13 cellular contexts compared by ENCODE assay signal in the genomic region with DNA sequence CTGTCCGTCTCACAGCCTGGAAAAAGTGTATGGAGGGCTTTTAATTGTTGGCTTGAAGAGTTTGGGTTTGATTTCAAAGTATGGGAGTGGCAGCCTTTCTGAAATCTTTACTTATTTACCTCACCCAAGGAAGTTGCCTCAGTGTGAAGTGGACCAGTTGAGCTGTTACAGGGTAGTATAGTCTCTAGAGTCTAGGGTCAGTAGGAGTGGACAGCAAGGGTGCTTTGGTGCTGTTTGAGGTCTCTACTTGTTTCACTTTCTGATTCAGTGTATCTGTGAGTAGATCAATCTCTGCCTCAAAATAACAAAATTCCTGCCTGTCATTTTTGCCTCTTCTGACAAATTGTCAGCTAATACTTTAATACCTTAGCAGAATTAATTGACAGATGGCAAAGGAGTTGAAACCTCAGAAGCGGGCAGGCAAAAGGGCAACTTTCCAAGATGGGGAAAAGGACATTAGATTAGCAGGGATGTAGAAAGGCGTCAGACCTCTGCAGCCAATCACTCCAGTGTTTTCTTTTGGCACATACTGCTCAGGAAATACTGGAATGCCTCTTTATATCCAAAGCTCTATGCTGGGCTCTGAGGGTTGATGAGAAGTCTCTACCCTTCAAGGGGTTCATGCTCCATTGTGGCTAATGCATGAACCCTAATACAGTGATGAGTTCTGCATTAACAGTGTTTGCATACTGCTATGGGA. TPM values are rescaled to one million over a fixed set of nuclear protein-coding genes. Genes with fewer than 3 reads are reported as not detected.
DNase-seq lines count a peak whose midpoint lies in the region; ATAC-seq and TF ChIP-seq lines count a peak whose summit lies in the region.
"Had no signal": no experiment of that assay in that cellular context is flagged by ENCODE, and none has a peak within 500 bp of the region (broad histone marks: within the 10 kb centered on the region; RNA-seq: fewer than 3 reads in every experiment).

No MANE protein-coding gene starts in this region.

- POLR2A ChIA-PET in activated naive CD8-positive, alpha-beta T cell treated with anti-CD3 and anti-CD28 coated beads, Interleukin-2, amount 10 ng/mL, durations not matched to agents 7 days and 5 days (lab: Charles Lee): no interaction called here

- WGBS in heart right ventricle, 2 donors: 37 to 53% methylated on average over 3 of the region's 3 CpGs
- WGBS in aorta, 2 donors: 46 to 47% methylated on average over 3 of the region's 3 CpGs

- ATAC-seq in heart right ventricle: peak in 5 of 8 donors; percentile 35 to 51 (median 47)
- ATAC-seq in Right ventricle myocardium inferior: no peak
- peak; percentile 45 for ATAC-seq in activated naive CD8-positive, alpha-beta T cell treated with anti-CD3 and anti-CD28 coated beads, Interleukin-2, amount 10 ng/mL, durations not matched to agents 7 days and 5 days (ENCODE audit: low read depth)
- ATAC-seq in left lobe of liver: peak; percentile 33
- peak; percentile 39 for ATAC-seq in aorta (ENCODE audit: low FRiP score)
- no peak for ATAC-seq in GM18873 (IDR thresholded peaks at IDR 0.05; ENCODE audit: low FRiP score, unreplicated experiment)
- ATAC-seq in HG02840 (IDR thresholded peaks at IDR 0.05; ENCODE audit: low FRiP score, unreplicated experiment): no peak

- DNase-seq in heart right ventricle (no peak), Right ventricle myocardium inferior (ENCODE audit: missing footprints) (no peak), left lobe of liver (ENCODE audit: low spot score) (no peak), aorta (no peak), DMS79 (lab: John Stamatoyannopoulos, UW) (no peak)
- no peak for DNase-seq in activated naive CD8-positive, alpha-beta T cell treated with anti-CD3 and anti-CD28 coated beads, Interleukin-2, amount 10 ng/mL, durations not matched to agents 7 days and 5 days
- DNase-seq: activated CD4-positive, alpha-beta T cell treated with anti-CD3 and anti-CD28 coated beads for 48 hours; endodermal cell; hypothalamus; NCI-H1436 treated with DMSO at 0.1 percent for 48 hours had no signal

- H3K4me3 ChIP-seq in heart right ventricle: no peak overlapping the region
- H3K4me3 ChIP-seq in aorta (ENCODE audit: low read length in 2 of 2): no peak overlapping the region
- H3K4me3 ChIP-seq: tibial nerve had no signal

- intact Hi-C loops in heart right ventricle (cut with DNase I) (no loop called here), Right ventricle myocardium inferior (cut with DNase I) (no loop called here), aorta (cut with DNase I) (no loop called here)

- H3K9me3 ChIP-seq in heart right ventricle (no peaks in the 10 kb centered on the region), aorta (ENCODE audit: control insufficient read depth, low read length) (no peaks in the 10 kb centered on the region)
- H3K9me3 ChIP-seq: tibial nerve had no signal

- H3K27me3 ChIP-seq in heart right ventricle (no peaks in the 10 kb centered on the region), aorta (ENCODE audit: control insufficient read depth in 1 of 2, insufficient read depth in 2 of 2, low read length in 1 of 2) (no peaks in the 10 kb centered on the region)
- H3K27me3 ChIP-seq: tibial nerve had no signal

- no peak overlapping the region for H3K27ac Mint-ChIP-seq in activated naive CD8-positive, alpha-beta T cell treated with anti-CD3 and anti-CD28 coated beads, Interleukin-2, amount 10 ng/mL, durations not matched to agents 7 days and 5 days

- no peak for TF ChIP-seq CTCF in heart right ventricle (IDR thresholded peaks at IDR 0.05)

- H3K36me3 ChIP-seq in heart right ventricle (peaks cover 0 to 34% (median 15%) of the 10 kb centered on the region in 9 donors), aorta (ENCODE audit: control insufficient read depth in 1 of 2, insufficient read depth in 2 of 2, low read length in 1 of 2) (peaks cover 0 to 3% of the 10 kb centered on the region in 2 donors)

- peaks cover 24% of the 10 kb centered on the region for H3K36me3 Mint-ChIP-seq in activated naive CD8-positive, alpha-beta T cell treated with anti-CD3 and anti-CD28 coated beads, Interleukin-2, amount 10 ng/mL, durations not matched to agents 7 days and 5 days

- H3K27ac ChIP-seq in heart right ventricle: peak overlapping the region in 3 of 10 donors; percentile 17 to 43 (median 37)
- no peak overlapping the region for H3K27ac ChIP-seq in aorta (ENCODE audit: low read depth in 1 of 2, low read length in 2 of 2)
- H3K27ac ChIP-seq: tibial nerve had no signal

- peaks cover 47% of the 10 kb centered on the region for H3K4me1 Mint-ChIP-seq in activated naive CD8-positive, alpha-beta T cell treated with anti-CD3 and anti-CD28 coated beads, Interleukin-2, amount 10 ng/mL, durations not matched to agents 7 days and 5 days

- no peaks in the 10 kb centered on the region for H3K9me3 Mint-ChIP-seq in activated naive CD8-positive, alpha-beta T cell treated with anti-CD3 and anti-CD28 coated beads, Interleukin-2, amount 10 ng/mL, durations not matched to agents 7 days and 5 days
- H3K9me3 Mint-ChIP-seq: endodermal cell had no signal

- H3K27me3 Mint-ChIP-seq in activated naive CD8-positive, alpha-beta T cell treated with anti-CD3 and anti-CD28 coated beads, Interleukin-2, amount 10 ng/mL, durations not matched to agents 7 days and 5 days: no peaks in the 10 kb centered on the region

- no peak overlapping the region for H3K4me3 Mint-ChIP-seq in activated naive CD8-positive, alpha-beta T cell treated with anti-CD3 and anti-CD28 coated beads, Interleukin-2, amount 10 ng/mL, durations not matched to agents 7 days and 5 days
- H3K4me3 Mint-ChIP-seq: endodermal cell had no signal

- H3K4me1 ChIP-seq in heart right ventricle: peaks cover 8 to 89% (median 64%) of the 10 kb centered on the region in 9 donors
- peaks cover 0 to 14% of the 10 kb centered on the region in 2 donors for H3K4me1 ChIP-seq in aorta (ENCODE audit: control insufficient read depth in 1 of 2, insufficient read depth in 2 of 2, low read length in 2 of 2)

RNA-seq across cellular contexts. Expression of gene RIOK3, which starts 5.9 kb away (rescaled TPM):
- total RNA-seq in heart right ventricle (10 to 100 TPM; 51.5 to 74.6 (median 63.5) TPM), Right ventricle myocardium inferior (49.3 TPM), left lobe of liver (41.0 TPM), aorta (10 to 100 TPM; 55.3 to 63.4 TPM)
- polyA plus RNA-seq in heart right ventricle (10 to 100 TPM; 33.7 to 47.0 TPM), aorta (10 to 100 TPM; 43.0 to 66.5 TPM)
- total RNA-seq in activated naive CD8-positive, alpha-beta T cell treated with anti-CD3 and anti-CD28 coated beads, Interleukin-2, amount 10 ng/mL, durations not matched to agents 7 days and 5 days: 10 to 100 TPM; 62.8 to 72.6 TPM

RNA-seq across cellular contexts. Expression of gene RMC1, which starts 44.3 kb away (rescaled TPM):
- total RNA-seq in heart right ventricle: 10 to 100 TPM; 12.4 to 21.6 (median 14.5) TPM
- 10 to 100 TPM; 23.9 to 29.6 TPM for polyA plus RNA-seq in heart right ventricle
- total RNA-seq in Right ventricle myocardium inferior: 13.0 TPM
- total RNA-seq in activated naive CD8-positive, alpha-beta T cell treated with anti-CD3 and anti-CD28 coated beads, Interleukin-2, amount 10 ng/mL, durations not matched to agents 7 days and 5 days: 10 to 100 TPM; 55.8 to 58.3 TPM
- 18.0 TPM for total RNA-seq in left lobe of liver
- total RNA-seq in aorta: 10 to 100 TPM; 22.7 to 33.6 TPM
- polyA plus RNA-seq in aorta: 10 to 100 TPM; 20.2 to 42.1 TPM

Comparison
In these comparisons a context has a peak if more than half of its experiments do, and no peak if none do; other contexts are left out.
1. ATAC-seq: peak in heart right ventricle (5 of 8), activated naive CD8-positive, alpha-beta T cell treated with anti-CD3 and anti-CD28 coated beads, Interleukin-2, amount 10 ng/mL, durations not matched to agents 7 days and 5 days (single experiment), left lobe of liver (single experiment) and aorta (single experiment); none in Right ventricle myocardium inferior (single experiment), GM18873 (single experiment) and HG02840 (single experiment).